Comparison of ENCODE assay signal across 10 cellular contexts in the genomic region with DNA sequence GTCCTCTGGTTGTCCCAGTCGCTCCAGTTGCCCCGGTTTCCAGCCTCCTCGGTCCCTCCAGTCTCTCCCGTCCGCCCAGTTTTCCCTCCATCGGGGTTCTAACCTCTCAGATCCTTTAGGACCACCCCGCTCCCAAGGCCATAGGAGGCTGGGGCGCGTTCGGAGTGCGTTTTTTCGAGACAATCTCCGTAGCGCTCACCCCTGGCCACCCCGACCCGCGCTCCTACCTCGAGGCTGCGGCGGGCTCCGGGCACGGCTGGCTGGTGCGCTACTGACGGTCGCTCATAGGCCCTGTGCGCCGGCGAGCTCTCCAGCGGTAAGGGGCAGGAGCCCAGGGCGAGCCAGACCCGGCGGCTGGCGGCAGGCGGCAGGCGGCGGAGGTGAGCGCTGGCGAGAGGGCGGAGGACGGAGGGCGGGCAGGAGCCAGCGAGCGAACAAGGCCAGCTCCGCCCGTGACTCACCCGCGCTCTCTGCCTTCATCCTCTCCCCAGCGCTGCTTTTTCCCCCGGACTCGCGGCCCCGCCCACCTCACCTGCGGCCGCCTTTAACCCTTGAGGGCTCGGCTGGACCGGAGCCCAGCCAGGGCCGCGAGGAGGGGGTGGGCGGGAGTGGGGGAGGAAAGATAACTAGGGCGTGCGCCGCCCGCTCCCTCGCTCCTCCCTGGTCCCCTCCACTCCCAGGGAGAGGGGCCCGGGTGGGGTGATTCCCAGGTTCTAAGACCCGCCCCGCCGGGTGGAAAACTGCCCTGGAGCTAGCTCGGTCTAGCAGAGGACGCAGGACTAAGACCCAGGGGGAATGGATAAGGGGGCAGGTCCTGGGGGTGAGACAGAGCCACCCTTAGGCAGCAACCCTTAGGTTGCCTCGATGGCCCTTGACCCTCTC. TPM values are rescaled to one million over a fixed set of nuclear protein-coding genes. Genes with fewer than 3 reads are reported as not detected.
DNase-seq lines count a peak whose midpoint lies in the region; ATAC-seq, FAIRE-seq and TF ChIP-seq lines count a peak whose summit lies in the region.
"Had no signal": no experiment of that assay in that cellular context is flagged by ENCODE, and none has a peak within 500 bp of the region (broad histone marks: within the 10 kb centered on the region; RNA-seq: fewer than 3 reads in every experiment).

SP6 (minus strand) TSS at position 472 of the 882 bp plus-strand sequence. CDS start 2,734 bp downstream, outside the sequence.

- H3K27ac ChIP-seq in parathyroid adenoma, result peak within 1 kb of the TSS; percentile 89
- peak within 1 kb of the TSS; percentile 50 to 82 (median 61) for H3K27ac ChIP-seq in upper lobe of left lung

- H3K9me3 ChIP-seq in NT2/D1 (ENCODE audit: insufficient read depth, low read length), result no peaks in the 10 kb centered on the region
- H3K9me3 ChIP-seq in parathyroid adenoma (ENCODE audit: control insufficient read depth, low read length), result no peaks in the 10 kb centered on the region
- no peaks in the 10 kb centered on the region for H3K9me3 ChIP-seq in upper lobe of left lung

- TF ChIP-seq EP300 in upper lobe of left lung (IDR thresholded peaks at IDR 0.05), result no peak

- peaks cover 21% of the 10 kb centered on the region for H3K4me1 Mint-ChIP-seq in activated T-helper 2 cell treated with anti-CD3 and anti-CD28 coated beads, Interferon-gamma antibody, Interleukin-2, Interleukin-4, amounts not matched to agents 10 μg/mL and 5 μg/mL and 100 μg/mL, durations not matched to agents 14 hours and 24 hours and 36 hours (ENCODE audit: low read depth)

- peak within 1 kb of the TSS; percentile 49 for H3K4me3 ChIP-seq in NT2/D1 (ENCODE audit: insufficient read length, low read depth)
- peak within 1 kb of the TSS; percentile 90 for H3K4me3 ChIP-seq in parathyroid adenoma (ENCODE audit: low read depth, low read length)
- H3K4me3 ChIP-seq in upper lobe of left lung, result peak within 1 kb of the TSS; percentile 5 to 53 (median 46)

- no peaks in the 10 kb centered on the region for H3K9me3 Mint-ChIP-seq in activated T-helper 2 cell treated with anti-CD3 and anti-CD28 coated beads, Interferon-gamma antibody, Interleukin-2, Interleukin-4, amounts not matched to agents 10 μg/mL and 5 μg/mL and 100 μg/mL, durations not matched to agents 14 hours and 24 hours and 36 hours

- intact Hi-C loops in activated T-helper 2 cell treated with anti-CD3 and anti-CD28 coated beads, Interferon-gamma antibody, Interleukin-2, Interleukin-4, amounts not matched to agents 10 μg/mL and 5 μg/mL and 100 μg/mL, durations not matched to agents 14 hours and 24 hours and 36 hours (cut with micrococcal nuclease), result loop anchor here (2.0 kb wide), 1 partner anchor 40 kb away; no protein-coding TSS in a partner anchor

- TF ChIP-seq CTCF in parathyroid adenoma (IDR thresholded peaks at IDR 0.05), result peak; percentile 39
- TF ChIP-seq CTCF in upper lobe of left lung (IDR thresholded peaks at IDR 0.05), result peak in 2 of 6 experiments; percentile 46 to 55

- ATAC-seq in upper lobe of left lung (ENCODE audit: low FRiP score in 2 of 2) (peak; percentile 84 to 86), GM21367 (IDR thresholded peaks at IDR 0.05; ENCODE audit: unreplicated experiment) (no peak)

- H3K79me2 ChIP-seq in parathyroid adenoma, result peaks cover 3% of the 10 kb centered on the region

- H3K9ac ChIP-seq in NT2/D1 (ENCODE audit: insufficient read length, low read depth) (peak within 1 kb of the TSS; percentile 81), parathyroid adenoma (peak within 1 kb of the TSS; percentile 65)

- no peak for FAIRE-seq in frontal cortex (lab: Jason Lieb, UNC)
- FAIRE-seq: A204.1, colon had no signal

- no peak within 1 kb of the TSS for H3K27ac Mint-ChIP-seq in activated T-helper 2 cell treated with anti-CD3 and anti-CD28 coated beads, Interferon-gamma antibody, Interleukin-2, Interleukin-4, amounts not matched to agents 10 μg/mL and 5 μg/mL and 100 μg/mL, durations not matched to agents 14 hours and 24 hours and 36 hours

- H2AFZ ChIP-seq in parathyroid adenoma, result peak within 1 kb of the TSS; percentile 87

- WGBS in upper lobe of left lung, 2 donors, result 5 to 11% methylated on average over 25 to 68 of the region's 71 CpGs

- TF ChIP-seq POLR2A in upper lobe of left lung (IDR thresholded peaks at IDR 0.05), result peak in 1 of 4 donors; percentile 65

- no peaks in the 10 kb centered on the region for H3K36me3 Mint-ChIP-seq in activated T-helper 2 cell treated with anti-CD3 and anti-CD28 coated beads, Interferon-gamma antibody, Interleukin-2, Interleukin-4, amounts not matched to agents 10 μg/mL and 5 μg/mL and 100 μg/mL, durations not matched to agents 14 hours and 24 hours and 36 hours (ENCODE audit: low read depth)

- DNase-seq in DMS 273 (lab: John Stamatoyannopoulos, UW; ENCODE audit: unreplicated experiment) (peak; percentile 80), DMS 273 treated with DMSO at 0.1 percent for 48 hours (lab: John Stamatoyannopoulos, UW) (no peak), NT2/D1 (ENCODE audit: low read depth, low spot score) (peak; percentile 50), frontal cortex (ENCODE audit: low spot score in 2 of 2) (peak; percentile 40 to 72), upper lobe of left lung (peak; percentile 85 to 92)
- peak; percentile 42 for DNase-seq in activated T-helper 2 cell treated with anti-CD3 and anti-CD28 coated beads, Interferon-gamma antibody, Interleukin-2, Interleukin-4, amounts not matched to agents 10 μg/mL and 5 μg/mL and 100 μg/mL, durations not matched to agents 14 hours and 24 hours and 36 hours (ENCODE audit: low spot score)

- peaks cover 15% of the 10 kb centered on the region for H3K4me1 ChIP-seq in NT2/D1 (ENCODE audit: insufficient read depth, insufficient read length)
- H3K4me1 ChIP-seq in parathyroid adenoma, result no peaks in the 10 kb centered on the region
- H3K4me1 ChIP-seq in upper lobe of left lung, result peaks cover 26 to 42% (median 35%) of the 10 kb centered on the region in 4 donors

- H3K27me3 ChIP-seq in NT2/D1 (ENCODE audit: insufficient read depth, insufficient read length), result peaks cover 69% of the 10 kb centered on the region
- H3K27me3 ChIP-seq in parathyroid adenoma (ENCODE audit: control insufficient read depth, insufficient read depth, low read length), result no peaks in the 10 kb centered on the region
- H3K27me3 ChIP-seq in upper lobe of left lung, result peaks cover 0 to 52% (median 8%) of the 10 kb centered on the region in 4 donors

- H3K36me3 ChIP-seq in NT2/D1 (ENCODE audit: insufficient read depth, insufficient read length, low read length), result peaks cover 6% of the 10 kb centered on the region
- H3K36me3 ChIP-seq in parathyroid adenoma (ENCODE audit: control insufficient read depth, insufficient read depth, low read length), result no peaks in the 10 kb centered on the region
- H3K36me3 ChIP-seq in upper lobe of left lung, result peaks cover 0 to 13% (median 0%) of the 10 kb centered on the region in 4 donors

- peak within 1 kb of the TSS; percentile 94 for H3K4me2 ChIP-seq in parathyroid adenoma (ENCODE audit: low read length)

- peak within 1 kb of the TSS; percentile 19 for H3K4me3 Mint-ChIP-seq in activated T-helper 2 cell treated with anti-CD3 and anti-CD28 coated beads, Interferon-gamma antibody, Interleukin-2, Interleukin-4, amounts not matched to agents 10 μg/mL and 5 μg/mL and 100 μg/mL, durations not matched to agents 14 hours and 24 hours and 36 hours (ENCODE audit: low read depth)

- H3K27me3 Mint-ChIP-seq in activated T-helper 2 cell treated with anti-CD3 and anti-CD28 coated beads, Interferon-gamma antibody, Interleukin-2, Interleukin-4, amounts not matched to agents 10 μg/mL and 5 μg/mL and 100 μg/mL, durations not matched to agents 14 hours and 24 hours and 36 hours (ENCODE audit: low read depth), result peaks cover 87% of the 10 kb centered on the region

RNA-seq across cellular contexts. Expression of gene SP6, which starts in this region (rescaled TPM):
- 0.09 and 0.14 TPM in 2 replicates for total RNA-seq in activated T-helper 2 cell treated with anti-CD3 and anti-CD28 coated beads, Interferon-gamma antibody, Interleukin-2, Interleukin-4, amounts not matched to agents 10 μg/mL and 5 μg/mL and 100 μg/mL, durations not matched to agents 14 hours and 24 hours and 36 hours
- not detected for total RNA-seq in frontal cortex
- 1 to 10 TPM in 5 of 6 donors, under 1 TPM in 1; 0.76 to 6.4 (median 2.4) TPM for total RNA-seq in upper lobe of left lung

Comparison
In these comparisons a context has a peak if more than half of its experiments do, and no peak if none do; other contexts are left out.
1. Peak in DNase-seq in activated T-helper 2 cell treated with anti-CD3 and anti-CD28 coated beads, Interferon-gamma antibody, Interleukin-2, Interleukin-4, amounts not matched to agents 10 μg/mL and 5 μg/mL and 100 μg/mL, durations not matched to agents 14 hours and 24 hours and 36 hours; RNA of the gene not detected or under 1 TPM.
2. Peak in DNase-seq in frontal cortex; RNA of the gene not detected or under 1 TPM.